In the genomic region with DNA sequence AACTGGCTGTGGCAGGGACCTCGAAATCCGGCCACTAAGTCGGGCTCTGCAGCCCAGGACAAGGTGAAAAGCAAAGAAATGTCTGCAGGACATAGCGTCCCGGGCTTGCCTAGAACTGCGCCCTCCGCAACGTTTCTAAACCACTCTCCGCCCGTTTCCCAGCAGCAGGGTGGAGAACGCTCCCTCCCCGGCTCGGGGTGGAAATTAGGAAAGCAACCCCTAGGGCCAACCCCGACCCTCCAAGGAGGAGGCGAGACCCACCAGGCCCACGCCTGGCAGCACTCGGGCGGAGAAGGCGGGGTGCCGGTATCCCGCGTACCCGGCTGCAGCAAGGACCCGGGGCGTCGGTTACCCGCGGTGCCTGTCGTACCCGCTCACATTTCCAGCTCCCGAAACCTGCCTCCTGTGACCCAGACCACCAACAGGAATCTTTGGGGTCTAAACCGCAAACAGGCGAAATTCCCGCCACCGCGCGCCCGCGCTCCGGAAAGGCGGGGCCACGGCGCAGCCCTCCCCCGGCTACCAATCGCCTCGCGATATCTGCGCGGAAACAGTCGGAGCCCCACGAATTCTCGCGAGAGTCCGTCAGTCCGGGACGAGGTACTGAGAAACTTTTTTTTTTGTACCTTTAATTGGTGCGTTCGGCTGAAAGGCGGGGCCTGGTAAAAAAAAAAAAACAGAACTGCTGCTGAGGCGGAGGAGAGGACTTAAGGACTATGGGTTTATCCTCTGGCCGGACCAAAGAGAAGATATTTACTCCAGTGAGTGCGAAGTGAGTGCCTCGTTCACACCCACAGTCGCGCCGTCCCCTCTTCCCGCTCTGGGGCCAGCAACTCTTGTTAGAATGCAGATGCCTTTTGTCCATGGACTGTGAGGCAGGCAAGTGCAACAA, we compare ENCODE assay signal across 8 cellular contexts. TPM values are rescaled to one million over a fixed set of nuclear protein-coding genes. Genes with fewer than 3 reads are reported as not detected.
DNase-seq lines count a peak whose midpoint lies in the region; ATAC-seq and TF ChIP-seq lines count a peak whose summit lies in the region.

Gene MMS22L, minus strand, starts transcription at position 491 of the 892 bp plus-strand sequence. CDS start 739 bp downstream, outside the sequence.

- peaks cover 15% of the 10 kb centered on the region for H3K36me3 Mint-ChIP-seq in activated B cell treated with CpG ODN at 0.5 μM for 24 hours (ENCODE audit: low read depth)

- CTCF ChIA-PET in activated B cell treated with CpG ODN at 0.5 μM for 24 hours (lab: Charles Lee) = no interaction called here

- peak within 1 kb of the TSS; percentile 91 for H3K4me3 Mint-ChIP-seq in activated B cell treated with CpG ODN at 0.5 μM for 24 hours

- H3K9me3 Mint-ChIP-seq in activated B cell treated with CpG ODN at 0.5 μM for 24 hours = no peaks in the 10 kb centered on the region

- peak within 1 kb of the TSS; percentile 92 for H3K4me3 ChIP-seq in AG10803 (ENCODE audit: low read length)

- no peaks in the 10 kb centered on the region for H3K27me3 Mint-ChIP-seq in activated B cell treated with CpG ODN at 0.5 μM for 24 hours

- TF ChIP-seq CTCF in AG10803 (conservative IDR thresholded peaks at IDR 0.05; ENCODE audit: low read length) (no peak), activated B cell treated with CpG ODN at 0.5 μM for 24 hours (IDR thresholded peaks at IDR 0.05) (no peak)

- POLR2A ChIA-PET in activated B cell treated with CpG ODN at 0.5 μM for 24 hours (lab: Charles Lee) = interaction anchor here (1.1 to 1.5 kb wide), 2 partner anchors 386 to 761 kb away, joined by 3 to 4 read pairs; no protein-coding TSS in a partner anchor

- peaks cover 21% of the 10 kb centered on the region for H3K4me1 Mint-ChIP-seq in activated B cell treated with CpG ODN at 0.5 μM for 24 hours

- peak within 1 kb of the TSS; percentile 87 for H3K27ac Mint-ChIP-seq in activated B cell treated with CpG ODN at 0.5 μM for 24 hours

- DNase-seq in AG10803 (ENCODE audit: low read depth) (peak; percentile 91), NCI-H345 treated with DMSO at 0.1 percent for 48 hours (lab: John Stamatoyannopoulos, UW; ENCODE audit: unreplicated experiment) (peak; percentile 92), activated B cell treated with CpG ODN at 0.5 μM for 24 hours (peak; percentile 83), islet precursor cell (peak; percentile 96)
- peak; percentile 92 for DNase-seq in central memory CD4-positive, alpha-beta T cell
- DNase-seq in stimulated activated CD4-positive, alpha-beta T cell treated with anti-CD3 and anti-CD28 coated beads, Interleukin-12 subunit alpha, Interleukin-12 subunit beta, amount 100 ng/mL, for 48 hours (ENCODE audit: low read depth in 2 of 3, low spot score in 1 of 3) = peak; percentile 87 to 88 (median 88)

- intact Hi-C loops in activated B cell treated with CpG ODN at 0.5 μM for 24 hours (cut with micrococcal nuclease) = loop anchor here (1.0 to 5.0 kb wide), 9 partner anchors 76 to 1706 kb away; partner anchors contain the start of genes FBXL4, KLHL32, MANEA and NDUFAF4

- peak; percentile 98 for ATAC-seq in GM19035 (IDR thresholded peaks at IDR 0.05; ENCODE audit: unreplicated experiment)
- ATAC-seq in HG03342 (IDR thresholded peaks at IDR 0.05; ENCODE audit: unreplicated experiment) = peak; percentile 97
- ATAC-seq in activated B cell treated with CpG ODN at 0.5 μM for 24 hours (ENCODE audit: low read depth) = peak; percentile 98

RNA-seq across cellular contexts. Expression of gene MMS22L, which starts in this region (rescaled TPM):
- total RNA-seq in activated B cell treated with CpG ODN at 0.5 μM for 24 hours = 15.5 and 17.9 TPM in 2 replicates

Comparison
In these comparisons a context has a peak if more than half of its experiments do, and no peak if none do; other contexts are left out.
1. Peak in every context shown above with its lines: DNase-seq, ATAC-seq and H3K4me3 ChIP-seq.